In genomic region chr1:73577206-73577605, GRCh38 we compare ENCODE assay signal across 8 cellular contexts.
"Had no signal": no experiment of that assay in that cellular context is flagged by ENCODE, and none has a peak within 500 bp of the region (broad histone marks: within the 10 kb centered on the region; RNA-seq: fewer than 3 reads in every experiment).

No MANE protein-coding gene starts in this region.

- H3K4me1 ChIP-seq: HAP-1 had no signal

- H3K36me3 ChIP-seq: HAP-1 had no signal

- H3K4me2 ChIP-seq: GM23338, KMS-11 had no signal

- H2AFZ ChIP-seq: GM23338 had no signal

- H3K9ac ChIP-seq: KMS-11 had no signal

- H3K27ac ChIP-seq: HL-60, KMS-11 had no signal

- ATAC-seq: GM23338, HCT116, HepG2 had no signal

- DNase-seq: HFFc6, KBM-7 had no signal

- H3K9me3 ChIP-seq: HAP-1 had no signal

- H3K4me3 ChIP-seq: GM23338, HAP-1 had no signal
